Comparison of ENCODE assay signal across 14 cellular contexts in genomic region chr1:169853335-169853734, GRCh38. TPM values are rescaled to one million over a fixed set of nuclear protein-coding genes. Genes with fewer than 3 reads are reported as not detected.
A peak's percentile ranks its signal among the peaks of the same experiment; 100 is the strongest.
DNase-seq lines count a peak whose midpoint lies in the region; TF ChIP-seq lines count a peak whose summit lies in the region.
"Had no signal": no experiment of that assay in that cellular context is flagged by ENCODE, and none has a peak within 500 bp of the region (broad histone marks: within the 10 kb centered on the region; RNA-seq: fewer than 3 reads in every experiment).

No MANE protein-coding gene starts in this region.

- peaks cover 67 to 80% of the 10 kb centered on the region in 2 donors for H3K36me3 Mint-ChIP-seq in CD4-positive, alpha-beta memory T cell
- peaks cover 29% of the 10 kb centered on the region for H3K36me3 Mint-ChIP-seq in progenitor cell of endocrine pancreas (ENCODE audit: insufficient read depth)

- no peaks in the 10 kb centered on the region for H3K9me3 Mint-ChIP-seq in CD4-positive, alpha-beta memory T cell
- no peaks in the 10 kb centered on the region for H3K9me3 Mint-ChIP-seq in progenitor cell of endocrine pancreas (ENCODE audit: low read depth)

- H3K4me1 ChIP-seq in CD4-positive, alpha-beta memory T cell (ENCODE audit: insufficient read depth, low read length): no peaks in the 10 kb centered on the region
- H3K4me1 ChIP-seq: BLaER1 had no signal

- no peaks in the 10 kb centered on the region for H3K27me3 ChIP-seq in CD4-positive, alpha-beta memory T cell (ENCODE audit: insufficient read depth, low read length)
- H3K27me3 ChIP-seq: BLaER1 had no signal

- no peaks in the 10 kb centered on the region for H3K27me3 Mint-ChIP-seq in CD4-positive, alpha-beta memory T cell
- H3K27me3 Mint-ChIP-seq in progenitor cell of endocrine pancreas: no peaks in the 10 kb centered on the region

- H3K4me3 Mint-ChIP-seq in CD4-positive, alpha-beta memory T cell: no peak overlapping the region
- no peak overlapping the region for H3K4me3 Mint-ChIP-seq in progenitor cell of endocrine pancreas (ENCODE audit: low read depth)

- no peaks in the 10 kb centered on the region for H3K9me3 ChIP-seq in CD4-positive, alpha-beta memory T cell (ENCODE audit: control insufficient read depth in 1 of 2, low read length in 2 of 2)
- H3K9me3 ChIP-seq: BLaER1 had no signal

- H3K4me3 ChIP-seq in CD4-positive, alpha-beta memory T cell (ENCODE audit: low read length in 2 of 2): no peak overlapping the region
- H3K4me3 ChIP-seq: BLaER1 had no signal

- intact Hi-C loops in CD4-positive, alpha-beta memory T cell (cut with micrococcal nuclease): no loop called here

- no peak for DNase-seq in CD4-positive, alpha-beta memory T cell
- DNase-seq in G401 (ENCODE audit: low spot score) (peak; percentile 66), cerebellum (ENCODE audit: low spot score) (peak; percentile 31), putamen (ENCODE audit: low spot score) (peak; percentile 11), NCI-H2171 (lab: John Stamatoyannopoulos, UW) (no peak), NCI-H748 treated with DMSO at 0.1 percent for 48 hours (lab: John Stamatoyannopoulos, UW) (no peak), progenitor cell of endocrine pancreas (ENCODE audit: low spot score, unreplicated experiment) (no peak)
- DNase-seq: NCI-H1417; NCI-H2029 treated with DMSO at 0.1 percent for 48 hours; NCI-H524; NK-92 treated with Interleukin-12 subunit alpha and Interleukin-12 subunit beta, amount 100 ng/mL, for 24 hours; OCI-M1 had no signal

- POLR2A ChIA-PET in CD4-positive, alpha-beta memory T cell (lab: Charles Lee; ENCODE audit: partially characterized antibody): interaction anchor here (1.6 to 1.8 kb wide), 2 partner anchors 9 to 41 kb away, joined by 4 to 7 read pairs; partner anchors contain the start of gene SCYL3

- CTCF ChIA-PET in CD4-positive, alpha-beta memory T cell (lab: Charles Lee; ENCODE audit: partially characterized antibody): no interaction called here

- H3K27ac ChIP-seq in CD4-positive, alpha-beta memory T cell (ENCODE audit: low read depth, low read length): no peak overlapping the region
- H3K27ac ChIP-seq: BLaER1, KMS-11 had no signal

- peaks cover 0 to 8% (median 3%) of the 10 kb centered on the region in 4 donors for H3K4me1 Mint-ChIP-seq in CD4-positive, alpha-beta memory T cell
- no peaks in the 10 kb centered on the region for H3K4me1 Mint-ChIP-seq in progenitor cell of endocrine pancreas (ENCODE audit: low read depth)

- in situ Hi-C loops in G401 (cut with HindIII; ENCODE audit: low sequenced_read_pairs): no loop called here

- no peak for TF ChIP-seq CTCF in progenitor cell of endocrine pancreas (IDR thresholded peaks at IDR 0.05; ENCODE audit: unreplicated experiment)

- H3K27ac Mint-ChIP-seq in CD4-positive, alpha-beta memory T cell: peak overlapping the region in 5 of 7 donors; percentile 52 to 89 (median 65)
- no peak overlapping the region for H3K27ac Mint-ChIP-seq in progenitor cell of endocrine pancreas

- H3K36me3 ChIP-seq in CD4-positive, alpha-beta memory T cell (ENCODE audit: insufficient read depth, low read length): peaks cover 67% of the 10 kb centered on the region

RNA-seq across cellular contexts. Expression of gene SCYL3, which starts 40.4 kb away (rescaled TPM):
- 10 to 100 TPM; 23.5 to 24.3 TPM for total RNA-seq in CD4-positive, alpha-beta memory T cell
- 10 to 100 TPM; 14.4 to 15.7 TPM for polyA plus RNA-seq in CD4-positive, alpha-beta memory T cell
- 2.0 and 10.2 TPM in 2 replicates for total RNA-seq in G401 (2014; rRNA removed; shearing (Covaris generic))
- total RNA-seq in cerebellum: 10.2 TPM
- 14.5 and 14.8 TPM in 2 replicates for total RNA-seq in progenitor cell of endocrine pancreas

RNA-seq across cellular contexts. Expression of gene METTL18, which starts 58.6 kb away (rescaled TPM):
- 10 to 100 TPM; 21.0 to 23.8 TPM for total RNA-seq in CD4-positive, alpha-beta memory T cell
- polyA plus RNA-seq in CD4-positive, alpha-beta memory T cell: 10 to 100 TPM; 16.9 to 31.0 TPM
- 9.6 and 9.9 TPM in 2 replicates for total RNA-seq in G401 (2014; rRNA removed; shearing (Covaris generic))
- total RNA-seq in cerebellum (6.4 TPM), progenitor cell of endocrine pancreas (9.3 and 12.7 TPM in 2 replicates)

Comparison
In these comparisons a context has a peak if more than half of its experiments do, and no peak if none do; other contexts are left out.
1. DNase-seq: peak in G401 (single experiment), cerebellum (single experiment) and putamen (single experiment); none in CD4-positive, alpha-beta memory T cell (0 of 5), NCI-H2171 (single experiment), NCI-H748 treated with DMSO at 0.1 percent for 48 hours (single experiment) and progenitor cell of endocrine pancreas (single experiment).